ENCODE assay signal across 1 cellular context in genomic region chr1:37553927-37554808, GRCh38.
A peak's percentile ranks its signal among the peaks of the same experiment; 100 is the strongest.
TF ChIP-seq lines count a peak whose summit lies in the region.

TSS of gene SNIP1 (minus strand) at chr1:37554293. CDS start at chr1:37554229, 64 bp downstream.

TF ChIP-seq in K562, 482 proteins besides CTCF, POLR2A, EP300 and RAD21 (continued from another document and continues in another):
- TF ChIP-seq TBP (optimal IDR thresholded peaks at IDR 0.05; ENCODE audit: low read depth, low read length) (peak; percentile 71), E2F1 (CRISPR knock-in tag; IDR thresholded peaks at IDR 0.05) (peak; percentile 98), ATF7 (IDR thresholded peaks at IDR 0.05) (peak; percentile 83), C11orf30 (IDR thresholded peaks at IDR 0.05; ENCODE audit: low read depth) (peak; percentile 96), MIER1 (IDR thresholded peaks at IDR 0.05; ENCODE audit: low read depth) (peak; percentile 82), RREB1 (CRISPR knock-in tag; IDR thresholded peaks at IDR 0.05) (peak; percentile 53; the same call in 1 of the 2 replicates), HDAC8 (tag; IDR thresholded peaks at IDR 0.05) (no peak), TEAD1 (CRISPR knock-in tag; IDR thresholded peaks at IDR 0.05) (0 out of 4 replicates have a peak, but pooled peaks of 1 of the 2 experiments have one; percentile 63), TCFL5 (CRISPR knock-in tag; conservative IDR thresholded peaks at IDR 0.05) (no peak), ZBTB43 (CRISPR knock-in tag; IDR thresholded peaks at IDR 0.05) (peak; percentile 57; the same call in 1 of the 2 replicates), ATF3 (IDR thresholded peaks at IDR 0.05) (peak; percentile 23; the same call in 1 of the 2 replicates), ATF3 (CRISPR knock-in tag; conservative IDR thresholded peaks at IDR 0.05) (peak; percentile 86; the same call in 1 of the 2 replicates), HDAC1 (IDR thresholded peaks at IDR 0.05) (peak; percentile 71 to 76; a peak in 3 of 4 replicates), SRF (CRISPR knock-in tag; IDR thresholded peaks at IDR 0.05) (peak; percentile 28 to 64; a peak in 1 of 4 replicates), LCOR (CRISPR knock-in tag; IDR thresholded peaks at IDR 0.05) (peak; percentile 89), BRCA1 (IDR thresholded peaks at IDR 0.05) (no peak), BRCA1 (CRISPR knock-in tag; IDR thresholded peaks at IDR 0.05) (no peak), CTBP1 (IDR thresholded peaks at IDR 0.05; ENCODE audit: borderline replicate concordance) (no peak), BRD9 (IDR thresholded peaks at IDR 0.05; ENCODE audit: low read depth, partially characterized antibody) (peak; percentile 55), MTA1 (IDR thresholded peaks at IDR 0.05; ENCODE audit: borderline replicate concordance) (peak; percentile 67; the same call in 1 of the 2 replicates), ZFX (CRISPR knock-in tag; IDR thresholded peaks at IDR 0.05) (peak; percentile 46; the same call in 1 of the 2 replicates), DIDO1 (tag; IDR thresholded peaks at IDR 0.05; ENCODE audit: low read depth) (peak; percentile 88)
- TF ChIP-seq, protein P1, sequence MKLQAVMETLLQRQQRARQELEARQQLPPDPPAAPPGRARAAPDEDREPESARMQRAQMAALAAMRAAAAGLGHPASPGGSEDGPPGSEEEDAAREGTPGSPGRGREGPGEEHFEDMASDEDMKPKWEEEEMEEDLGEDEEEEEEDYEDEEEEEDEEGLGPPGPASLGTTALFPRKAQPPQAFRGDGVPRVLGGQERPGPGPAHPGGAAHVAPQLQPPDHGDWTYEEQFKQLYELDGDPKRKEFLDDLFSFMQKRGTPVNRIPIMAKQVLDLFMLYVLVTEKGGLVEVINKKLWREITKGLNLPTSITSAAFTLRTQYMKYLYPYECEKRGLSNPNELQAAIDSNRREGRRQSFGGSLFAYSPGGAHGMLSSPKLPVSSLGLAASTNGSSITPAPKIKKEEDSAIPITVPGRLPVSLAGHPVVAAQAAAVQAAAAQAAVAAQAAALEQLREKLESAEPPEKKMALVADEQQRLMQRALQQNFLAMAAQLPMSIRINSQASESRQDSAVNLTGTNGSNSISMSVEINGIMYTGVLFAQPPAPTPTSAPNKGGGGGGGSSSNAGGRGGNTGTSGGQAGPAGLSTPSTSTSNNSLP (IDR thresholded peaks at IDR 0.05; ENCODE audit: borderline replicate concordance, low read depth, low read length), result no peak
- TF ChIP-seq, protein P2, sequence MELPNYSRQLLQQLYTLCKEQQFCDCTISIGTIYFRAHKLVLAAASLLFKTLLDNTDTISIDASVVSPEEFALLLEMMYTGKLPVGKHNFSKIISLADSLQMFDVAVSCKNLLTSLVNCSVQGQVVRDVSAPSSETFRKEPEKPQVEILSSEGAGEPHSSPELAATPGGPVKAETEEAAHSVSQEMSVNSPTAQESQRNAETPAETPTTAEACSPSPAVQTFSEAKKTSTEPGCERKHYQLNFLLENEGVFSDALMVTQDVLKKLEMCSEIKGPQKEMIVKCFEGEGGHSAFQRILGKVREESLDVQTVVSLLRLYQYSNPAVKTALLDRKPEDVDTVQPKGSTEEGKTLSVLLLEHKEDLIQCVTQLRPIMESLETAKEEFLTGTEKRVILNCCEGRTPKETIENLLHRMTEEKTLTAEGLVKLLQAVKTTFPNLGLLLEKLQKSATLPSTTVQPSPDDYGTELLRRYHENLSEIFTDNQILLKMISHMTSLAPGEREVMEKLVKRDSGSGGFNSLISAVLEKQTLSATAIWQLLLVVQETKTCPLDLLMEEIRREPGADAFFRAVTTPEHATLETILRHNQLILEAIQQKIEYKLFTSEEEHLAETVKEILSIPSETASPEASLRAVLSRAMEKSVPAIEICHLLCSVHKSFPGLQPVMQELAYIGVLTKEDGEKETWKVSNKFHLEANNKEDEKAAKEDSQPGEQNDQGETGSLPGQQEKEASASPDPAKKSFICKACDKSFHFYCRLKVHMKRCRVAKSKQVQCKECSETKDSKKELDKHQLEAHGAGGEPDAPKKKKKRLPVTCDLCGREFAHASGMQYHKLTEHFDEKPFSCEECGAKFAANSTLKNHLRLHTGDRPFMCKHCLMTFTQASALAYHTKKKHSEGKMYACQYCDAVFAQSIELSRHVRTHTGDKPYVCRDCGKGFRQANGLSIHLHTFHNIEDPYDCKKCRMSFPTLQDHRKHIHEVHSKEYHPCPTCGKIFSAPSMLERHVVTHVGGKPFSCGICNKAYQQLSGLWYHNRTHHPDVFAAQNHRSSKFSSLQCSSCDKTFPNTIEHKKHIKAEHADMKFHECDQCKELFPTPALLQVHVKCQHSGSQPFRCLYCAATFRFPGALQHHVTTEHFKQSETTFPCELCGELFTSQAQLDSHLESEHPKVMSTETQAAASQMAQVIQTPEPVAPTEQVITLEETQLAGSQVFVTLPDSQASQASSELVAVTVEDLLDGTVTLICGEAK (IDR thresholded peaks at IDR 0.05), result peak; percentile 99
- TF ChIP-seq, protein P2 (CRISPR knock-in tag; IDR thresholded peaks at IDR 0.05), result no peak
- TF ChIP-seq, protein P3, sequence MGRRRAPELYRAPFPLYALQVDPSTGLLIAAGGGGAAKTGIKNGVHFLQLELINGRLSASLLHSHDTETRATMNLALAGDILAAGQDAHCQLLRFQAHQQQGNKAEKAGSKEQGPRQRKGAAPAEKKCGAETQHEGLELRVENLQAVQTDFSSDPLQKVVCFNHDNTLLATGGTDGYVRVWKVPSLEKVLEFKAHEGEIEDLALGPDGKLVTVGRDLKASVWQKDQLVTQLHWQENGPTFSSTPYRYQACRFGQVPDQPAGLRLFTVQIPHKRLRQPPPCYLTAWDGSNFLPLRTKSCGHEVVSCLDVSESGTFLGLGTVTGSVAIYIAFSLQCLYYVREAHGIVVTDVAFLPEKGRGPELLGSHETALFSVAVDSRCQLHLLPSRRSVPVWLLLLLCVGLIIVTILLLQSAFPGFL (CRISPR knock-in tag; IDR thresholded peaks at IDR 0.05), result 0 out of 2 replicates have a peak, but pooled peaks have one; percentile 29
- TF ChIP-seq, protein P4, sequence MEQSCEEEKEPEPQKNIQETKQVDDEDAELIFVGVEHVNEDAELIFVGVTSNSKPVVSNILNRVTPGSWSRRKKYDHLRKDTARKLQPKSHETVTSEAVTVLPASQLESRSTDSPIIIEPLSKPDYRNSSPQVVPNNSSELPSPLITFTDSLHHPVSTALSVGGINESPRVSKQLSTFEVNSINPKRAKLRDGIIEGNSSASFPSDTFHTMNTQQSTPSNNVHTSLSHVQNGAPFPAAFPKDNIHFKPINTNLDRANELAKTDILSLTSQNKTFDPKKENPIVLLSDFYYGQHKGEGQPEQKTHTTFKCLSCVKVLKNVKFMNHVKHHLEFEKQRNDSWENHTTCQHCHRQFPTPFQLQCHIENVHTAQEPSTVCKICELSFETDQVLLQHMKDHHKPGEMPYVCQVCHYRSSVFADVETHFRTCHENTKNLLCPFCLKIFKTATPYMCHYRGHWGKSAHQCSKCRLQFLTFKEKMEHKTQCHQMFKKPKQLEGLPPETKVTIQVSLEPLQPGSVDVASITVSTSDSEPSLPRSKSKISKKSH (CRISPR knock-in tag; IDR thresholded peaks at IDR 0.05), result no peak
- TF ChIP-seq, protein P5, sequence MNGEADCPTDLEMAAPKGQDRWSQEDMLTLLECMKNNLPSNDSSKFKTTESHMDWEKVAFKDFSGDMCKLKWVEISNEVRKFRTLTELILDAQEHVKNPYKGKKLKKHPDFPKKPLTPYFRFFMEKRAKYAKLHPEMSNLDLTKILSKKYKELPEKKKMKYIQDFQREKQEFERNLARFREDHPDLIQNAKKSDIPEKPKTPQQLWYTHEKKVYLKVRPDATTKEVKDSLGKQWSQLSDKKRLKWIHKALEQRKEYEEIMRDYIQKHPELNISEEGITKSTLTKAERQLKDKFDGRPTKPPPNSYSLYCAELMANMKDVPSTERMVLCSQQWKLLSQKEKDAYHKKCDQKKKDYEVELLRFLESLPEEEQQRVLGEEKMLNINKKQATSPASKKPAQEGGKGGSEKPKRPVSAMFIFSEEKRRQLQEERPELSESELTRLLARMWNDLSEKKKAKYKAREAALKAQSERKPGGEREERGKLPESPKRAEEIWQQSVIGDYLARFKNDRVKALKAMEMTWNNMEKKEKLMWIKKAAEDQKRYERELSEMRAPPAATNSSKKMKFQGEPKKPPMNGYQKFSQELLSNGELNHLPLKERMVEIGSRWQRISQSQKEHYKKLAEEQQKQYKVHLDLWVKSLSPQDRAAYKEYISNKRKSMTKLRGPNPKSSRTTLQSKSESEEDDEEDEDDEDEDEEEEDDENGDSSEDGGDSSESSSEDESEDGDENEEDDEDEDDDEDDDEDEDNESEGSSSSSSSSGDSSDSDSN (IDR thresholded peaks at IDR 0.05; ENCODE audit: borderline replicate concordance in 1 of 2, low read depth in 2 of 2, low read length in 2 of 2), result peak in 1 of 2 experiments; percentile 37; a peak in 1 of 4 replicates
